Comparison of ENCODE assay signal across 16 cellular contexts in the genomic region with DNA sequence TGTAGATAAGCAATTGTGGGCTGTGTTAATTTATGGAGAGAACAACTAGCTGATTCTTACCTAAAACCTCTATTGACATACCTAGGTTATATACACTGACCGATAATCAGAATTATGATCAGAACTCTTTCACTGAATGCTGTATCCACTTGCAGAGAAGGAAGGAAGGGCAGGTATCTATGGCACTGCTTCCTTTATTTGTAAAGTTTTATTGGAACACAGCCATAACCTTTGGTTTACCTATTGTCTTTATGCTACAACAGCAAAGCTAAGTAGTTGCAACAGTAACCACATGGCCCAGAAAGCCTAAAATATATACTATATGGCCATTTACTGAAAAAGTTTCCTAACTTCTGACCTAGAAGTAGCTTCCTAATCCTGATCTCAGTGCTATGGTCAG.
DNase-seq lines count a peak whose midpoint lies in the region; ATAC-seq and TF ChIP-seq lines count a peak whose summit lies in the region.
"Had no signal": no experiment of that assay in that cellular context is flagged by ENCODE, and none has a peak within 500 bp of the region (broad histone marks: within the 10 kb centered on the region; RNA-seq: fewer than 3 reads in every experiment).

No MANE protein-coding gene starts in this region.

- no peak overlapping the region for H4K8ac ChIP-seq in mesendoderm (ENCODE audit: low read depth, low read length)

- H3K4me2 ChIP-seq in PC-9 = no peak overlapping the region
- H3K4me2 ChIP-seq in mesendoderm (ENCODE audit: low read length) = no peak overlapping the region

- H2AFZ ChIP-seq in PC-9 = 0 out of 2 replicates have a peak overlapping the region, but pooled peaks have one; percentile 28
- H2AFZ ChIP-seq: GM23248 had no signal

- CTCF ChIA-PET in PC-9 (lab: Charles Lee) = no interaction called here

- H3K27ac ChIP-seq in PC-9 (no peak overlapping the region), WERI-Rb-1 (peak overlapping the region; percentile 15), uterus (no peak overlapping the region), mesendoderm (ENCODE audit: low read depth, low read length) (no peak overlapping the region)
- H3K27ac ChIP-seq: GM23248 had no signal

- peaks cover 7% of the 10 kb centered on the region; the same call in 1 of the 2 replicates for H3K9me3 ChIP-seq in PC-9 (ENCODE audit: insufficient read depth, low read depth)
- peaks cover 18% of the 10 kb centered on the region for H3K9me3 ChIP-seq in WERI-Rb-1 (ENCODE audit: severe bottlenecking)
- H3K9me3 ChIP-seq in uterus = peaks cover 0 to 4% of the 10 kb centered on the region in 2 donors

- H3K79me2 ChIP-seq in PC-9 (ENCODE audit: low read depth) (no peaks in the 10 kb centered on the region), mesendoderm (ENCODE audit: control insufficient read depth, insufficient read depth, low read length) (no peaks in the 10 kb centered on the region)

- no peak overlapping the region for H2BK5ac ChIP-seq in mesendoderm (ENCODE audit: low read length)

- TF ChIP-seq CTCF in PC-9 (conservative IDR thresholded peaks at IDR 0.05) = no peak
- no peak for TF ChIP-seq CTCF in WERI-Rb-1 (IDR thresholded peaks at IDR 0.05; ENCODE audit: low read depth, low read length)
- no peak for TF ChIP-seq CTCF in uterus (IDR thresholded peaks at IDR 0.05)

- no CpG with 5 or more reads among the region's 1 CpG for WGBS in mesendoderm (ENCODE audit: extremely low coverage, insufficient coverage, low lambda C conversion rate)

- peak; percentile 77 for ATAC-seq in left colon
- ATAC-seq in GM21515 (IDR thresholded peaks at IDR 0.05; ENCODE audit: unreplicated experiment) = no peak

- TF ChIP-seq POLR2A in uterus (IDR thresholded peaks at IDR 0.05) = no peak

- no peak overlapping the region for H3K23ac ChIP-seq in mesendoderm (ENCODE audit: low read length)

- H3K27me3 ChIP-seq in PC-9 (ENCODE audit: insufficient read depth, low read depth) (no peaks in the 10 kb centered on the region), WERI-Rb-1 (ENCODE audit: insufficient read depth, low read depth, severe bottlenecking) (no peaks in the 10 kb centered on the region), uterus (no peaks in the 10 kb centered on the region), mesendoderm (ENCODE audit: insufficient read depth, low read length, poor library complexity) (no peaks in the 10 kb centered on the region)

- no peak overlapping the region for H2BK15ac ChIP-seq in mesendoderm (replicated peaks; ENCODE audit: low read depth)

- no peak overlapping the region for H3K4ac ChIP-seq in mesendoderm (ENCODE audit: low read depth, low read length)

- H3K36me3 ChIP-seq in PC-9 (ENCODE audit: low read depth) (no peaks in the 10 kb centered on the region), WERI-Rb-1 (no peaks in the 10 kb centered on the region), uterus (no peaks in the 10 kb centered on the region), mesendoderm (ENCODE audit: control insufficient read depth, insufficient read depth, low read length) (no peaks in the 10 kb centered on the region)

- no peak overlapping the region for H3K9ac ChIP-seq in mesendoderm (ENCODE audit: low read length)
- H3K9ac ChIP-seq: GM23248 had no signal

- H3K4me3 ChIP-seq in PC-9 (no peak overlapping the region), WERI-Rb-1 (ENCODE audit: low read depth, low read length) (no peak overlapping the region), uterus (no peak overlapping the region), mesendoderm (ENCODE audit: low read length) (no peak overlapping the region)
- H3K4me3 ChIP-seq: GM23248 had no signal

- H3K4me1 ChIP-seq in PC-9 (replicated peaks; ENCODE audit: insufficient read depth) (peaks cover 23% of the 10 kb centered on the region), uterus (no peaks in the 10 kb centered on the region), mesendoderm (ENCODE audit: control insufficient read depth, low read depth, low read length) (no peaks in the 10 kb centered on the region)

- H2AK5ac ChIP-seq in mesendoderm (ENCODE audit: low read length) = no peak overlapping the region

- H3K9me2 ChIP-seq in PC-9 (ENCODE audit: insufficient read depth) = no peaks in the 10 kb centered on the region

- no peak overlapping the region for H2BK120ac ChIP-seq in mesendoderm (ENCODE audit: low read depth, low read length)

- no peak for DNase-seq in PC-9
- no peak for DNase-seq in WERI-Rb-1
- DNase-seq in left colon = no peak
- DNase-seq in uterus = no peak
- no peak for DNase-seq in mesendoderm
- DNase-seq: C1 segment of cervical spinal cord; Calu3; CD4-positive, alpha-beta memory T cell; COR-L47; DMS53; DMS79 treated with DMSO at 0.1 percent for 48 hours; GF-D8; GM23248; H7; HCEC 1CT had no signal

- no TSS peak for BruUV-seq in PC-9 (replicated peaks; lab: Mats Ljungman, UMichigan)

- H3K79me1 ChIP-seq in mesendoderm (ENCODE audit: low read length) = no peaks in the 10 kb centered on the region

- intact Hi-C loops in PC-9 (cut with micrococcal nuclease; ENCODE audit: unreplicated experiment) (no loop called here), left colon (cut with DNase I, micrococcal nuclease) (no loop called here), uterus (cut with DNase I; ENCODE audit: low total_unique reads) (no loop called here)

- POLR2A ChIA-PET in PC-9 (lab: Charles Lee; ENCODE audit: unreplicated experiment) = no interaction called here

- H3K56ac ChIP-seq in mesendoderm (ENCODE audit: low read length) = no peak overlapping the region

- H3K18ac ChIP-seq in mesendoderm (ENCODE audit: low read length) = no peak overlapping the region

- H4K20me1 ChIP-seq in PC-9 (ENCODE audit: insufficient read depth) = no peaks in the 10 kb centered on the region

- H4K5ac ChIP-seq in mesendoderm (ENCODE audit: low read length) = no peak overlapping the region

- H3F3A ChIP-seq in PC-9 (ENCODE audit: insufficient read depth, low read depth) = no peaks in the 10 kb centered on the region
